In the genomic region with DNA sequence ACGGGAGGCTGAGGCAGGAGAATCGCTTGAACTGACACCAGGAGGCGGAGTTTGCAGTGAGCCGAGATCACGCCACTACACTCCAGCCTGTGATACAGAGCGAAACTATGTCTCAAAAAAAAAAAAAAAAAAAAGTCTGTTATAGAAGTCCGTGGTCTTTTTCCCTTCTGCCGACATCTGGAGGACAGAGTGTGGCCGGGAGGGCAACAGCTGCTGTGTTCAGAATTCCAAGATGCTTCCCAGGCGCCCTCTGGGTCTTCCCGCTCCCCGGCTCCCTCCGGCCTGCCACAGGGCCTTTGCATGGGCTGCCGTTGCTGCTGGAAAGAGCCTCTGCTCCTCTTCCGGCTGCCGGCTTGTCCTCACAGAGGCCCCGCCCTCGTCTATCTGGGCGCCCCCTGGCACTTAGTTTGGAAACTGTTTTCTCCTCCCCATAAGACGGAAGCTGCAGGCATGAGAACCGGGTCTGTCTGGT, we compare ENCODE assay signal across 7 cellular contexts. TPM values are rescaled to one million over a fixed set of nuclear protein-coding genes. Genes with fewer than 3 reads are reported as not detected.
DNase-seq lines count a peak whose midpoint lies in the region; FAIRE-seq and TF ChIP-seq lines count a peak whose summit lies in the region.

No MANE protein-coding gene starts in this region.

- H3K79me2 ChIP-seq in astrocyte (ENCODE audit: insufficient read depth, low read length): peaks cover 1% of the 10 kb centered on the region

- H3K27me3 ChIP-seq in GM06990 (replicated peaks; ENCODE audit: control insufficient read depth, insufficient read depth, low read length) (no peaks in the 10 kb centered on the region), astrocyte (ENCODE audit: insufficient read depth, low read length) (no peaks in the 10 kb centered on the region), WERI-Rb-1 (ENCODE audit: insufficient read depth, low read depth, severe bottlenecking) (no peaks in the 10 kb centered on the region), colonic mucosa (peaks cover 31% of the 10 kb centered on the region)

- H3K4me2 ChIP-seq in astrocyte (ENCODE audit: low read length): no peak overlapping the region

- H3K27ac ChIP-seq in astrocyte (ENCODE audit: low read depth, low read length) (no peak overlapping the region), WERI-Rb-1 (no peak overlapping the region), colonic mucosa (no peak overlapping the region)

- peaks cover 3% of the 10 kb centered on the region for H3K9me3 ChIP-seq in astrocyte (ENCODE audit: insufficient read depth, low read depth, low read length)
- H3K9me3 ChIP-seq in WERI-Rb-1 (ENCODE audit: severe bottlenecking): peaks cover 4% of the 10 kb centered on the region
- H3K9me3 ChIP-seq in colonic mucosa: no peaks in the 10 kb centered on the region

- H3K36me3 Mint-ChIP-seq in astrocyte (ENCODE audit: low read depth, unreplicated experiment): peaks cover 4% of the 10 kb centered on the region

- no peak overlapping the region for H3K27ac Mint-ChIP-seq in astrocyte (ENCODE audit: unreplicated experiment)

- H4K20me1 ChIP-seq in astrocyte (ENCODE audit: insufficient read depth, low read length): peaks cover 15% of the 10 kb centered on the region

- H2AFZ ChIP-seq in astrocyte (ENCODE audit: low read depth, low read length): no peak overlapping the region

- H3K27me3 Mint-ChIP-seq in astrocyte (ENCODE audit: low read depth, unreplicated experiment): peaks cover 13% of the 10 kb centered on the region

- intact Hi-C loops in colonic mucosa (cut with DNase I): no loop called here

- no peak overlapping the region for H3K4me3 ChIP-seq in GM06990 (replicated peaks; ENCODE audit: low read depth, low read length)
- H3K4me3 ChIP-seq in astrocyte (ENCODE audit: insufficient read depth, low read depth, low read length): no peak overlapping the region
- no peak overlapping the region for H3K4me3 ChIP-seq in WERI-Rb-1 (ENCODE audit: low read depth, low read length)
- H3K4me3 ChIP-seq in colonic mucosa: no peak overlapping the region

- no peak for TF ChIP-seq CTCF in GM06990 (IDR thresholded peaks at IDR 0.05; ENCODE audit: insufficient read depth, low read length, poor library complexity, severe bottlenecking)
- no peak for TF ChIP-seq CTCF in astrocyte (IDR thresholded peaks at IDR 0.05; ENCODE audit: insufficient read depth, low read depth, low read length)
- no peak for TF ChIP-seq CTCF in WERI-Rb-1 (IDR thresholded peaks at IDR 0.05; ENCODE audit: low read depth, low read length)
- no peak for TF ChIP-seq CTCF in colonic mucosa (IDR thresholded peaks at IDR 0.05)

- H3K9ac ChIP-seq in astrocyte (ENCODE audit: low read length): no peak overlapping the region
- H3K9ac ChIP-seq in colonic mucosa (ENCODE audit: low read depth in 2 of 2, low read length in 2 of 2): no peak overlapping the region

- H3K4me3 Mint-ChIP-seq in astrocyte (ENCODE audit: unreplicated experiment): peak overlapping the region; percentile 27

- peaks cover 18% of the 10 kb centered on the region for H3K4me1 ChIP-seq in astrocyte (ENCODE audit: insufficient read depth, low read length)
- H3K4me1 ChIP-seq in colonic mucosa: no peaks in the 10 kb centered on the region

- peak; percentile 46 for DNase-seq in GM06990 (ENCODE audit: extremely low read depth, insufficient read length)
- peak; percentile 36 for DNase-seq in NCI-H460 (ENCODE audit: extremely low read depth, low read depth)
- no peak for DNase-seq in astrocyte (ENCODE audit: low read depth)
- peak; percentile 52 for DNase-seq in stimulated activated CD4-positive, alpha-beta T cell treated with anti-CD3 and anti-CD28 coated beads, Interleukin-15, amount 100 ng/mL, for 24 hours
- no peak for DNase-seq in NCI-H2227 treated with DMSO at 0.1 percent for 48 hours (lab: John Stamatoyannopoulos, UW)
- DNase-seq in WERI-Rb-1: no peak
- no peak for DNase-seq in colonic mucosa

- peaks cover 9% of the 10 kb centered on the region for H3K9me3 Mint-ChIP-seq in astrocyte (ENCODE audit: unreplicated experiment)

- H3K36me3 ChIP-seq in GM06990 (ENCODE audit: control insufficient read depth, insufficient read depth, low read length): no peaks in the 10 kb centered on the region
- no peaks in the 10 kb centered on the region for H3K36me3 ChIP-seq in astrocyte (ENCODE audit: insufficient read depth, low read length)
- H3K36me3 ChIP-seq in WERI-Rb-1: peaks cover 11% of the 10 kb centered on the region
- H3K36me3 ChIP-seq in colonic mucosa: no peaks in the 10 kb centered on the region

- no peaks in the 10 kb centered on the region for H3K4me1 Mint-ChIP-seq in astrocyte (ENCODE audit: low read depth, unreplicated experiment)

- no peak for FAIRE-seq in astrocyte (lab: Jason Lieb, UNC)

RNA-seq across cellular contexts. Expression of a gene that starts 2.4 kb away (rescaled TPM):
- total RNA-seq in NCI-H460 (2014; rRNA removed; shearing (Covaris generic)): 3.9 and 4.2 TPM in 2 replicates
- polyA plus RNA-seq in NCI-H460 (2014; cell fraction: nucleus; rRNA removed): 4.4 and 10.0 TPM in 2 replicates
- total RNA-seq in astrocyte (21.7 and 30.5 TPM in 2 replicates), colonic mucosa (10 to 100 TPM in 1 of 2 donors, 1 to 10 TPM in 1; 2.1 to 14.6 TPM)

RNA-seq across cellular contexts. Expression of a gene that starts 54.5 kb away (rescaled TPM):
- not detected in 2 replicates for total RNA-seq in NCI-H460 (2014; rRNA removed; shearing (Covaris generic))
- not detected in 2 replicates for polyA plus RNA-seq in NCI-H460 (2014; cell fraction: nucleus; rRNA removed)
- total RNA-seq in astrocyte: not detected in 2 replicates
- not detected for total RNA-seq in colonic mucosa

Comparison
In these comparisons a context has a peak if more than half of its experiments do, and no peak if none do; other contexts are left out.
1. DNase-seq: peak in GM06990 (single experiment), NCI-H460 (single experiment) and stimulated activated CD4-positive, alpha-beta T cell treated with anti-CD3 and anti-CD28 coated beads, Interleukin-15, amount 100 ng/mL, for 24 hours (single experiment); none in astrocyte (single experiment), NCI-H2227 treated with DMSO at 0.1 percent for 48 hours (single experiment), WERI-Rb-1 (single experiment) and colonic mucosa (single experiment).